8 cellular contexts compared by ENCODE assay signal in genomic region chr17:68455756-68456528, GRCh38. TPM values are rescaled to one million over a fixed set of nuclear protein-coding genes. Genes with fewer than 3 reads are reported as not detected.
DNase-seq lines count a peak whose midpoint lies in the region; ATAC-seq and TF ChIP-seq lines count a peak whose summit lies in the region.

No MANE protein-coding gene starts in this region.

- H3K9me3 ChIP-seq in Karpas-422 (ENCODE audit: low read length) (no peaks in the 10 kb centered on the region), sigmoid colon (no peaks in the 10 kb centered on the region)

- no peak overlapping the region for H3K27ac ChIP-seq in Karpas-422 (ENCODE audit: low read length)
- peak overlapping the region; percentile 96 to 98 (median 97) for H3K27ac ChIP-seq in sigmoid colon

- peak overlapping the region; percentile 78 for H3K27ac Mint-ChIP-seq in Calu3 (ENCODE audit: unreplicated experiment)
- H3K27ac Mint-ChIP-seq in WTC11, result peak overlapping the region; percentile 93

- ATAC-seq in WTC11, result no peak
- ATAC-seq in HG02588 (IDR thresholded peaks at IDR 0.05; ENCODE audit: unreplicated experiment), result no peak

- no peaks in the 10 kb centered on the region for H3K79me2 ChIP-seq in Karpas-422 (ENCODE audit: low read length)

- TF ChIP-seq POLR2A in sigmoid colon (IDR thresholded peaks at IDR 0.05), result no peak
- TF ChIP-seq POLR2A in lower leg skin (IDR thresholded peaks at IDR 0.05), result no peak

- no peak overlapping the region for H2AFZ ChIP-seq in Karpas-422 (ENCODE audit: low read length)

- H3K4me1 Mint-ChIP-seq in Calu3 (ENCODE audit: low read depth, unreplicated experiment), result peaks cover 12% of the 10 kb centered on the region
- H3K4me1 Mint-ChIP-seq in WTC11, result peaks cover 50% of the 10 kb centered on the region

- H3K4me2 ChIP-seq in Karpas-422 (ENCODE audit: low read depth, low read length, poor library complexity, severe bottlenecking), result peak overlapping the region; percentile 80

- WGBS in sigmoid colon, 2 donors, result 11 to 55% methylated on average over 10 of the region's 10 CpGs
- WGBS in lower leg skin, 2 donors, result 26 to 29% methylated on average over 10 of the region's 10 CpGs

- H3K27me3 ChIP-seq in Karpas-422 (ENCODE audit: low read length) (no peaks in the 10 kb centered on the region), sigmoid colon (no peaks in the 10 kb centered on the region)

- POLR2A ChIA-PET in WTC11 (lab: Charles Lee), result interaction anchor here (2.8 kb wide), 1 partner anchor 56 kb away, joined by 14 read pairs; the partner anchor contains the start of gene PRKAR1A

- DNase-seq in Calu3 (peak; percentile 74), Karpas-422 (no peak), WTC11 (ENCODE audit: low spot score) (no peak), glomerular visceral epithelial cell (ENCODE audit: extremely low spot score) (peak; percentile 60), sigmoid colon (no peak), lower leg skin (ENCODE audit: low spot score in 2 of 2) (no peak)
- DNase-seq in activated effector memory CD4-positive, alpha-beta T cell treated with Interleukin-2 at 50 U/mL for 16 hours, result no peak

- H4K20me1 ChIP-seq in Karpas-422 (ENCODE audit: insufficient read depth, low read depth, low read length), result 0 out of 2 replicates have a peak, but pooled peaks cover 6% of the 10 kb centered on the region

- H3K36me3 ChIP-seq in Karpas-422 (ENCODE audit: insufficient read depth, low read length) (no peaks in the 10 kb centered on the region), sigmoid colon (peaks cover 0 to 18% (median 7%) of the 10 kb centered on the region in 4 donors)

- peaks cover 32% of the 10 kb centered on the region for H3K4me1 ChIP-seq in Karpas-422 (ENCODE audit: low read length)
- H3K4me1 ChIP-seq in sigmoid colon, result peaks cover 0 to 21% (median 17%) of the 10 kb centered on the region in 4 donors

- H3K4me3 ChIP-seq in Karpas-422 (ENCODE audit: low read length) (no peak overlapping the region; the same call in 1 of the 2 replicates), sigmoid colon (peak overlapping the region; percentile 57 to 88 (median 84)), lower leg skin (ENCODE audit: low read depth, poor library complexity, severe bottlenecking) (no peak overlapping the region)

- H3K36me3 Mint-ChIP-seq in Calu3 (ENCODE audit: insufficient read depth, unreplicated experiment) (peaks cover 23% of the 10 kb centered on the region), WTC11 (peaks cover 4% of the 10 kb centered on the region)

- H3K9ac ChIP-seq in Karpas-422 (ENCODE audit: low read length), result peak overlapping the region; percentile 71

- H3K4me3 Mint-ChIP-seq in Calu3 (ENCODE audit: low read depth, unreplicated experiment), result peak overlapping the region; percentile 88
- H3K4me3 Mint-ChIP-seq in WTC11, result peak overlapping the region; percentile 95

- no peaks in the 10 kb centered on the region for H3K27me3 Mint-ChIP-seq in Calu3 (ENCODE audit: unreplicated experiment)
- H3K27me3 Mint-ChIP-seq in WTC11 (ENCODE audit: low read depth), result peaks cover 7% of the 10 kb centered on the region; the same call in 1 of the 2 replicates

- H3K9me2 ChIP-seq in Karpas-422 (replicated peaks; ENCODE audit: insufficient read depth, low read length), result no peaks in the 10 kb centered on the region

- peak in 1 of 4 donors; percentile 26 for TF ChIP-seq EP300 in sigmoid colon (IDR thresholded peaks at IDR 0.05)

- TF ChIP-seq CTCF in Calu3 (IDR thresholded peaks at IDR 0.05; ENCODE audit: unreplicated experiment), result no peak
- TF ChIP-seq CTCF in WTC11 (IDR thresholded peaks at IDR 0.05), result no peak
- TF ChIP-seq CTCF in sigmoid colon (IDR thresholded peaks at IDR 0.05), result no peak
- TF ChIP-seq CTCF in lower leg skin (IDR thresholded peaks at IDR 0.05), result no peak

- BruUV-seq in Calu3 (replicated peaks; lab: Mats Ljungman, UMichigan), result TSS peak; percentile 43

- H3K9me3 Mint-ChIP-seq in Calu3 (ENCODE audit: low read depth, unreplicated experiment) (no peaks in the 10 kb centered on the region), WTC11 (no peaks in the 10 kb centered on the region)

- intact Hi-C loops in Calu3 (cut with micrococcal nuclease; ENCODE audit: unreplicated experiment), result loop anchor here (2.0 kb wide), 1 partner anchor 19 kb away; no protein-coding TSS in a partner anchor
- intact Hi-C loops in sigmoid colon (cut with DNase I), result loop anchor here (5.0 kb wide), 2 partner anchors 56 to 209 kb away; partner anchors contain the start of genes AMZ2 and PRKAR1A
- intact Hi-C loops in lower leg skin (cut with DNase I; ENCODE audit: low total_unique reads), result no loop called here

- CTCF ChIA-PET in Calu3 (lab: Charles Lee), result no interaction called here
- CTCF ChIA-PET in WTC11 (lab: Charles Lee), result interaction anchor here (0.8 to 5.8 kb wide), 8 partner anchors 11 to 255 kb away, joined by 3 to 33 read pairs (median 5); no protein-coding TSS in a partner anchor

TF ChIP-seq in WTC11, 78 proteins besides CTCF, POLR2A, EP300 and RAD21 (continues in another document):
- no peak for TF ChIP-seq CBFB (CRISPR knock-in tag; IDR thresholded peaks at IDR 0.05; ENCODE audit: low read depth)
- no peak for TF ChIP-seq RELA (CRISPR knock-in tag; IDR thresholded peaks at IDR 0.05; ENCODE audit: borderline replicate concordance)
- no peak for TF ChIP-seq OVOL2 (CRISPR knock-in tag; IDR thresholded peaks at IDR 0.05; ENCODE audit: borderline replicate concordance)
- TF ChIP-seq E2F4 (CRISPR knock-in tag; IDR thresholded peaks at IDR 0.05; ENCODE audit: borderline replicate concordance, low read depth), result no peak
- no peak for TF ChIP-seq ATF6 (CRISPR knock-in tag; IDR thresholded peaks at IDR 0.05)
- no peak; the same call in 1 of the 2 replicates for TF ChIP-seq GABPB1 (CRISPR knock-in tag; IDR thresholded peaks at IDR 0.05)
- no peak for TF ChIP-seq JAZF1 (CRISPR knock-in tag; IDR thresholded peaks at IDR 0.05)
- TF ChIP-seq ZNF532 (CRISPR knock-in tag; IDR thresholded peaks at IDR 0.05; ENCODE audit: borderline replicate concordance), result no peak

RNA-seq across cellular contexts. Expression of gene WIPI1, which starts 1.4 kb away (rescaled TPM):
- total RNA-seq in Calu3 (2022) (37.0 and 43.4 TPM in 2 replicates), WTC11 (2021) (16.2 to 29.3 TPM (median 17.5 TPM) in 3 replicates), sigmoid colon (10 to 100 TPM; 18.9 to 28.5 (median 22.3) TPM), lower leg skin (10 to 100 TPM; 21.7 to 64.3 (median 38.2) TPM)
- 28.7 and 33.0 TPM in 2 replicates for total RNA-seq in Karpas-422 (2014; rRNA removed; shearing (Covaris generic); ENCODE audit: low replicate concordance)
- 10 to 100 TPM; 63.2 to 78.8 (median 78.1) TPM for polyA plus RNA-seq in sigmoid colon

RNA-seq across cellular contexts. Expression of gene PRKAR1A, which starts 56.3 kb away (rescaled TPM):
- total RNA-seq in Calu3 (2022) (239 and 248 TPM in 2 replicates), WTC11 (2021) (149 to 158 TPM (median 155 TPM) in 3 replicates), sigmoid colon (100 to 1,000 TPM; 206 to 268 (median 230) TPM), lower leg skin (100 to 1,000 TPM; 198 to 214 (median 207) TPM)
- 201 and 234 TPM in 2 replicates for total RNA-seq in Karpas-422 (2014; rRNA removed; shearing (Covaris generic); ENCODE audit: low replicate concordance)
- 10 to 100 TPM; 53.6 to 68.3 (median 57.1) TPM for polyA plus RNA-seq in sigmoid colon

Comparison
In these comparisons a context has a peak if more than half of its experiments do, and no peak if none do; other contexts are left out.
1. DNase-seq: peak in Calu3 (single experiment) and glomerular visceral epithelial cell (single experiment); none in Karpas-422 (single experiment), WTC11 (single experiment), sigmoid colon (single experiment), lower leg skin (0 of 2) and activated effector memory CD4-positive, alpha-beta T cell treated with Interleukin-2 at 50 U/mL for 16 hours (single experiment).
2. H3K4me3 ChIP-seq: peak in sigmoid colon (4 of 4); none in Karpas-422 (single experiment) and lower leg skin (single experiment).